28 cellular contexts compared by ENCODE assay signal in genomic region chr12:65712264-65713004, GRCh38.
"Had no signal": no experiment of that assay in that cellular context is flagged by ENCODE, and none has a peak within 500 bp of the region (broad histone marks: within the 10 kb centered on the region; RNA-seq: fewer than 3 reads in every experiment).

No MANE protein-coding gene starts in this region.

- DNase-seq: heart right ventricle; islet precursor cell; kidney glomerular epithelial cell; left cardiac atrium; left lung; lower lobe of right lung; mesendoderm; naive B cell; natural killer cell; nucleus accumbens; pancreas; posterior cingulate gyrus; retina; right cardiac atrium; stimulated activated CD4-positive, alpha-beta T cell treated with anti-CD3 and anti-CD28 coated beads, Interleukin-12 subunit alpha, Interleukin-12 subunit beta, amount 100 ng/mL, for 4 hours; stimulated activated CD4-positive, alpha-beta T cell treated with anti-CD3 and anti-CD28 coated beads, Interleukin-15, amount 100 ng/mL, for 24 hours; stimulated activated CD4-positive, alpha-beta T cell treated with anti-CD3 and anti-CD28 coated beads, Interleukin-2, amount 100 ng/mL, for 24 hours; stimulated activated CD4-positive, alpha-beta T cell treated with anti-CD3 and anti-CD28 coated beads, Interleukin-4, amount 100 ng/mL, for 1 hour; stimulated activated naive B cell treated with anti-CD40 and anti-IgM and Interleukin-4, amounts not matched to agents 10 μg/mL and 1 μg/mL and 100 μg/mL, for 72 hours; stimulated activated naive CD8-positive, alpha-beta T cell treated with anti-CD3 and anti-CD28 coated beads, Interleukin-15, Interleukin-2, amounts not matched to agents 100 U/mL and 50 U/mL, for 24 hours; substantia nigra; upper lobe of left lung had no signal

- H3K27ac Mint-ChIP-seq: naive B cell; natural killer cell; stimulated activated naive B cell treated with anti-CD40 and anti-IgM and Interleukin-4, amounts not matched to agents 10 μg/mL and 1 μg/mL and 100 μg/mL, for 72 hours had no signal

- H3K4me2 ChIP-seq: hepatocyte had no signal

- H2AFZ ChIP-seq: hepatocyte had no signal

- H3K4me1 Mint-ChIP-seq: naive B cell; natural killer cell; stimulated activated naive B cell treated with anti-CD40 and anti-IgM and Interleukin-4, amounts not matched to agents 10 μg/mL and 1 μg/mL and 100 μg/mL, for 72 hours had no signal

- H3K79me2 ChIP-seq: hepatocyte had no signal

- H3K36me3 Mint-ChIP-seq: mesothelial cell of epicardium; naive B cell; natural killer cell; stimulated activated naive B cell treated with anti-CD40 and anti-IgM and Interleukin-4, amounts not matched to agents 10 μg/mL and 1 μg/mL and 100 μg/mL, for 72 hours had no signal

- H3K4me3 ChIP-seq: heart right ventricle, hepatocyte, left lung, lower lobe of right lung, pancreas, prostate gland, skin epidermis, tibial nerve, upper lobe of left lung, vagina had no signal

- H3K9me3 ChIP-seq: heart right ventricle, left lung, lower lobe of right lung, pancreas, prostate gland, tibial nerve, upper lobe of left lung, vagina had no signal

- H3K9me3 Mint-ChIP-seq: natural killer cell; stimulated activated naive B cell treated with anti-CD40 and anti-IgM and Interleukin-4, amounts not matched to agents 10 μg/mL and 1 μg/mL and 100 μg/mL, for 72 hours had no signal

- H3K36me3 ChIP-seq: heart right ventricle, left lung, lower lobe of right lung, pancreas, prostate gland, tibial nerve, upper lobe of left lung, vagina had no signal

- H3K27ac ChIP-seq: heart right ventricle, hepatocyte, left lung, lower lobe of right lung, pancreas, prostate gland, skin epidermis, tibial nerve, upper lobe of left lung, vagina had no signal

- H3K4me1 ChIP-seq: heart right ventricle, left lung, lower lobe of right lung, pancreas, prostate gland, tibial nerve, upper lobe of left lung, vagina had no signal

- H3K4me3 Mint-ChIP-seq: mesothelial cell of epicardium; naive B cell; natural killer cell; stimulated activated naive B cell treated with anti-CD40 and anti-IgM and Interleukin-4, amounts not matched to agents 10 μg/mL and 1 μg/mL and 100 μg/mL, for 72 hours had no signal

- H3K27me3 ChIP-seq: hepatocyte, pancreas, tibial nerve, upper lobe of left lung, vagina had no signal
